In the genomic region with DNA sequence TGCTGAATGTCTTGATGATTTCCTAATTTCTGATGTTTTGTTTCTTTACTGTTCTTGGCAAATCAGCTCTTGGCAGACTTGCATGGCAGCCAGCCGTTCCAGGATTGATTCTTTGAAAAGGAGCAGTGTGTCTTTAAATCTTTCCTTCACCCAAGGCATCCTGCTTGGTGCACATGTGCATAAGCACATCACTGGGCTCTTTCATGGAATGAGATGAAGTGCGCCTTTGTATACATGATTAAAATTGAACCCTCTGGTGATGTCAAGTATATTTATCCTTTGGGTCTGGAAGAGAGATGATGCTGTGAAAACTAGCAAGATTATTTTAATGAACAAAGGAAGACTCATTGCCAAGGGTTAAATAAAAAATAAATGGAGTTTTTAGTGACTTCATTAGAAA, we compare ENCODE assay signal across 17 cellular contexts. TPM values are rescaled to one million over a fixed set of nuclear protein-coding genes. Genes with fewer than 3 reads are reported as not detected.
"Had no signal": no experiment of that assay in that cellular context is flagged by ENCODE, and none has a peak within 500 bp of the region (broad histone marks: within the 10 kb centered on the region; RNA-seq: fewer than 3 reads in every experiment).

No MANE protein-coding gene starts in this region.

- H3K4me3 ChIP-seq: breast epithelium, colonic mucosa, lung, smooth muscle cell had no signal

- H3K27ac Mint-ChIP-seq: activated CD4-positive, alpha-beta memory T cell treated with anti-CD3 and anti-CD28 coated beads, Interleukin-2, amount 10 ng/mL, durations not matched to agents 7 days and 5 days had no signal

- DNase-seq: activated CD4-positive, alpha-beta memory T cell treated with anti-CD3 and anti-CD28 coated beads, Interleukin-2, amount 10 ng/mL, durations not matched to agents 7 days and 5 days; activated CD8-positive, alpha-beta memory T cell treated with anti-CD3 and anti-CD28 coated beads, Interleukin-2, amount 50 U/mL, for 48 hours; colonic mucosa; effector CD4-positive, alpha-beta T cell; left cardiac atrium; naive thymus-derived CD8-positive, alpha-beta T cell; SW 1271; trophoblast cell had no signal

- H3K27me3 ChIP-seq: breast epithelium, colonic mucosa had no signal

- H3K27ac ChIP-seq: breast epithelium, colonic mucosa, epithelial cell of prostate had no signal

- H3K4me3 Mint-ChIP-seq: activated CD4-positive, alpha-beta memory T cell treated with anti-CD3 and anti-CD28 coated beads, Interleukin-2, amount 10 ng/mL, durations not matched to agents 7 days and 5 days; naive thymus-derived CD8-positive, alpha-beta T cell had no signal

- ATAC-seq: activated naive CD4-positive, alpha-beta T cell treated with anti-CD3 and anti-CD28 coated beads, Interleukin-2, amount 50 U/mL, for 72 hours; left cardiac atrium; naive thymus-derived CD8-positive, alpha-beta T cell; right cardiac atrium had no signal

- H3K27me3 Mint-ChIP-seq: activated CD4-positive, alpha-beta memory T cell treated with anti-CD3 and anti-CD28 coated beads, Interleukin-2, amount 10 ng/mL, durations not matched to agents 7 days and 5 days; naive thymus-derived CD8-positive, alpha-beta T cell had no signal

- H3K9me3 Mint-ChIP-seq: activated CD4-positive, alpha-beta memory T cell treated with anti-CD3 and anti-CD28 coated beads, Interleukin-2, amount 10 ng/mL, durations not matched to agents 7 days and 5 days; activated naive CD4-positive, alpha-beta T cell treated with anti-CD3 and anti-CD28 coated beads, Interleukin-2, amount 50 U/mL, for 72 hours; naive thymus-derived CD8-positive, alpha-beta T cell had no signal

- H3K4me1 ChIP-seq: breast epithelium, colonic mucosa had no signal

- H3K9me3 ChIP-seq: breast epithelium, colonic mucosa had no signal

RNA-seq across cellular contexts. Expression of a gene that starts 22.8 kb away (rescaled TPM):
- total RNA-seq: activated CD4-positive, alpha-beta memory T cell treated with anti-CD3 and anti-CD28 coated beads, Interleukin-2, amount 10 ng/mL, durations not matched to agents 7 days and 5 days; activated naive CD4-positive, alpha-beta T cell treated with anti-CD3 and anti-CD28 coated beads, Interleukin-2, amount 50 U/mL, for 72 hours; breast epithelium; colonic mucosa; glomerular endothelial cell; left cardiac atrium; lung; mononuclear cell; naive thymus-derived CD8-positive, alpha-beta T cell; posterior vena cava; right cardiac atrium had no signal
- polyA plus RNA-seq: lung; naive thymus-derived CD8-positive, alpha-beta T cell; right cardiac atrium; smooth muscle cell had no signal
